Comparison of ENCODE assay signal across 11 cellular contexts in the genomic region with DNA sequence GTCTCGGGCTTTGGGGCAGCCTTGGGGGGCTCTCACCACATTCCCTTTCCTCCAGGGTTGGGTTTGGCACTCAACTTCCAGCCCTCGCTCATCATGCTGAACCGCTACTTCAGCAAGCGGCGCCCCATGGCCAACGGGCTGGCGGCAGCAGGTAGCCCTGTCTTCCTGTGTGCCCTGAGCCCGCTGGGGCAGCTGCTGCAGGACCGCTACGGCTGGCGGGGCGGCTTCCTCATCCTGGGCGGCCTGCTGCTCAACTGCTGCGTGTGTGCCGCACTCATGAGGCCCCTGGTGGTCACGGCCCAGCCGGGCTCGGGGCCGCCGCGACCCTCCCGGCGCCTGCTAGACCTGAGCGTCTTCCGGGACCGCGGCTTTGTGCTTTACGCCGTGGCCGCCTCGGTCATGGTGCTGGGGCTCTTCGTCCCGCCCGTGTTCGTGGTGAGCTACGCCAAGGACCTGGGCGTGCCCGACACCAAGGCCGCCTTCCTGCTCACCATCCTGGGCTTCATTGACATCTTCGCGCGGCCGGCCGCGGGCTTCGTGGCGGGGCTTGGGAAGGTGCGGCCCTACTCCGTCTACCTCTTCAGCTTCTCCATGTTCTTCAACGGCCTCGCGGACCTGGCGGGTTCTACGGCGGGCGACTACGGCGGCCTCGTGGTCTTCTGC. TPM values are rescaled to one million over a fixed set of nuclear protein-coding genes. Genes with fewer than 3 reads are reported as not detected.
DNase-seq lines count a peak whose midpoint lies in the region; TF ChIP-seq lines count a peak whose summit lies in the region.
"Had no signal": no experiment of that assay in that cellular context is flagged by ENCODE, and none has a peak within 500 bp of the region (broad histone marks: within the 10 kb centered on the region; RNA-seq: fewer than 3 reads in every experiment).

No MANE protein-coding gene starts in this region.

- intact Hi-C loops in Caco-2 (cut with micrococcal nuclease; ENCODE audit: unreplicated experiment), result no loop called here
- intact Hi-C loops in esophagus muscularis mucosa (cut with DNase I), result loop anchor here (2.0 to 5.0 kb wide), 2 partner anchors 55 to 84 kb away; no protein-coding TSS in a partner anchor
- intact Hi-C loops in spleen (cut with DNase I; ENCODE audit: low total_unique reads), result loop anchor here (5.0 kb wide), 1 partner anchor 85 kb away; no protein-coding TSS in a partner anchor

- 94% methylated on average over 56 of the region's 59 CpGs for WGBS in esophagus muscularis mucosa
- 86 to 91% (median 89%) methylated on average over 44 to 59 of the region's 59 CpGs for WGBS in spleen, 5 donors

- CTCF ChIA-PET in Caco-2 (lab: Charles Lee), result no interaction called here

- no peaks in the 10 kb centered on the region for H3K27me3 Mint-ChIP-seq in Caco-2 (ENCODE audit: insufficient read depth, unreplicated experiment)
- H3K27me3 Mint-ChIP-seq: memory B cell, progenitor cell of endocrine pancreas had no signal

- no peak for TF ChIP-seq EP300 in esophagus muscularis mucosa (IDR thresholded peaks at IDR 0.05)

- no peaks in the 10 kb centered on the region for H3K9me3 Mint-ChIP-seq in Caco-2 (ENCODE audit: unreplicated experiment)
- H3K9me3 Mint-ChIP-seq: memory B cell had no signal

- no peaks in the 10 kb centered on the region for H3K36me3 ChIP-seq in Caco-2 (ENCODE audit: control insufficient read depth, insufficient read depth, low read length)
- H3K36me3 ChIP-seq in esophagus muscularis mucosa, result peaks cover 6 to 33% (median 28%) of the 10 kb centered on the region in 4 donors
- H3K36me3 ChIP-seq in spleen, result peaks cover 0 to 84% (median 26%) of the 10 kb centered on the region in 6 donors

- H3K4me3 ChIP-seq in Caco-2 (ENCODE audit: low read depth, low read length) (no peak overlapping the region), esophagus muscularis mucosa (no peak overlapping the region), spleen (no peak overlapping the region)
- H3K4me3 ChIP-seq: ascending aorta, PC-9 had no signal

- H3K4me1 Mint-ChIP-seq in Caco-2 (ENCODE audit: low read depth, unreplicated experiment), result no peaks in the 10 kb centered on the region

- H3K9me3 ChIP-seq in Caco-2 (no peaks in the 10 kb centered on the region), esophagus muscularis mucosa (no peaks in the 10 kb centered on the region), spleen (no peaks in the 10 kb centered on the region)
- H3K9me3 ChIP-seq: ascending aorta had no signal

- no peak for TF ChIP-seq CTCF in Caco-2 (IDR thresholded peaks at IDR 0.05; ENCODE audit: insufficient read depth in 1 of 2, low read depth in 1 of 2, low read length in 1 of 2, severe bottlenecking in 1 of 2, unreplicated experiment in 1 of 2)
- no peak for TF ChIP-seq CTCF in esophagus muscularis mucosa (IDR thresholded peaks at IDR 0.05)
- TF ChIP-seq CTCF in spleen (IDR thresholded peaks at IDR 0.05 in 8 of 11, conservative IDR thresholded peaks at IDR 0.05 in 3 of 11), result no peak
- no peak for TF ChIP-seq CTCF in GM10266 (IDR thresholded peaks at IDR 0.05; ENCODE audit: control insufficient read depth, insufficient read depth, low read depth, missing control alignments)

- H3K36me3 Mint-ChIP-seq in Caco-2 (ENCODE audit: insufficient read depth, unreplicated experiment), result peaks cover 52% of the 10 kb centered on the region

- POLR2A ChIA-PET in Caco-2 (lab: Charles Lee), result no interaction called here

- no peak overlapping the region for H3K27ac Mint-ChIP-seq in Caco-2 (ENCODE audit: unreplicated experiment)
- H3K27ac Mint-ChIP-seq: progenitor cell of endocrine pancreas had no signal

- H3K27ac ChIP-seq in esophagus muscularis mucosa (replicated peaks in 1 of 4) (peak overlapping the region; percentile 81 to 89 (median 85)), spleen (peak overlapping the region in 4 of 8 donors; percentile 15 to 100 (median 75))
- H3K27ac ChIP-seq: PC-9 had no signal

- peaks cover 27% of the 10 kb centered on the region for H3K4me1 ChIP-seq in Caco-2
- H3K4me1 ChIP-seq in esophagus muscularis mucosa, result peaks cover 71 to 96% (median 89%) of the 10 kb centered on the region in 4 donors
- H3K4me1 ChIP-seq in spleen, result peaks cover 44 to 100% (median 93%) of the 10 kb centered on the region in 6 donors

- peak overlapping the region; percentile 20 for H3K4me3 Mint-ChIP-seq in Caco-2 (ENCODE audit: unreplicated experiment)
- H3K4me3 Mint-ChIP-seq: memory B cell had no signal

- no peaks in the 10 kb centered on the region for H3K27me3 ChIP-seq in Caco-2 (replicated peaks; ENCODE audit: control insufficient read depth, insufficient read depth, low read length)
- no peaks in the 10 kb centered on the region for H3K27me3 ChIP-seq in esophagus muscularis mucosa
- no peaks in the 10 kb centered on the region for H3K27me3 ChIP-seq in spleen (replicated peaks in 1 of 7)
- H3K27me3 ChIP-seq: ascending aorta had no signal

- no peak for TF ChIP-seq POLR2A in esophagus muscularis mucosa (IDR thresholded peaks at IDR 0.05; ENCODE audit: low read depth)
- no peak for TF ChIP-seq POLR2A in spleen (IDR thresholded peaks at IDR 0.05)

- no peak for DNase-seq in Caco-2
- DNase-seq in MV-4-11 (lab: John Stamatoyannopoulos, UW), result peak; percentile 46
- no peak for DNase-seq in esophagus muscularis mucosa (ENCODE audit: extremely low spot score)
- DNase-seq in spleen, result peak; percentile 85
- no peak for DNase-seq in GM10266 (ENCODE audit: extremely low spot score)
- DNase-seq in NCI-H2171 (lab: John Stamatoyannopoulos, UW), result no peak
- no peak for DNase-seq in NCI-H748 (lab: John Stamatoyannopoulos, UW; ENCODE audit: unreplicated experiment)
- DNase-seq: PC-9 had no signal

- no TSS peak for BruUV-seq in Caco-2 (replicated peaks; lab: Mats Ljungman, UMichigan)

RNA-seq across cellular contexts. Expression of a gene that starts 8.4 kb away (rescaled TPM):
- total RNA-seq in Caco-2 (2022), result 13.1 and 13.7 TPM in 2 replicates
- 10 to 100 TPM; 17.0 to 28.8 (median 23.4) TPM for total RNA-seq in esophagus muscularis mucosa
- total RNA-seq in spleen, result 100 to 1,000 TPM in 3 of 7 donors, 10 to 100 TPM in 4; 41.7 to 185 (median 91.6) TPM
- polyA plus RNA-seq in spleen, result 10 to 100 TPM; 11.1 to 28.2 (median 16.5) TPM

RNA-seq across cellular contexts. Expression of a gene that starts 24.6 kb away (rescaled TPM):
- total RNA-seq in Caco-2 (2022), result 31.0 and 32.2 TPM in 2 replicates
- total RNA-seq in esophagus muscularis mucosa, result 10 to 100 TPM in 3 of 4 donors, 1 to 10 TPM in 1; 8.4 to 21.6 (median 16.4) TPM
- total RNA-seq in spleen, result 10 to 100 TPM; 28.8 to 59.6 (median 43.6) TPM
- polyA plus RNA-seq in spleen, result 100 to 1,000 TPM in 1 of 3 donors, 10 to 100 TPM in 2; 82.4 to 164 (median 83.0) TPM

RNA-seq across cellular contexts. Expression of a gene that starts 36.3 kb away (rescaled TPM):
- total RNA-seq in Caco-2 (2022), result 196 TPM in 2 replicates
- 10 to 100 TPM; 47.2 to 65.5 (median 61.0) TPM for total RNA-seq in esophagus muscularis mucosa
- 100 to 1,000 TPM in 5 of 7 donors, 10 to 100 TPM in 2; 74.3 to 216 (median 160) TPM for total RNA-seq in spleen
- polyA plus RNA-seq in spleen, result 100 to 1,000 TPM in 1 of 3 donors, 10 to 100 TPM in 2; 46.5 to 122 (median 67.2) TPM

Comparison
In these comparisons a context has a peak if more than half of its experiments do, and no peak if none do; other contexts are left out.
1. DNase-seq: peak in MV-4-11 (single experiment) and spleen (single experiment); none in Caco-2 (0 of 2), esophagus muscularis mucosa (single experiment), GM10266 (single experiment), NCI-H2171 (single experiment) and NCI-H748 (single experiment).